In genomic region chr9:88945636-88946333, GRCh38 we compare ENCODE assay signal across 7 cellular contexts. TPM values are rescaled to one million over a fixed set of nuclear protein-coding genes. Genes with fewer than 3 reads are reported as not detected.
"Had no signal": no experiment of that assay in that cellular context is flagged by ENCODE, and none has a peak within 500 bp of the region (broad histone marks: within the 10 kb centered on the region; RNA-seq: fewer than 3 reads in every experiment).

No MANE protein-coding gene starts in this region.

- H3K4me3 Mint-ChIP-seq: GM23338, H9, IgD-negative memory B cell had no signal

- H3K27ac ChIP-seq: HL-60 had no signal

- H3K4me3 ChIP-seq: GM23338 had no signal

- H3K4me1 Mint-ChIP-seq: IgD-negative memory B cell had no signal

- H3K9me3 Mint-ChIP-seq: GM23338 had no signal

- DNase-seq: H9, HCEC 1CT, KBM-7 had no signal

- ATAC-seq: GM23338, HepG2 had no signal

- H3K27ac Mint-ChIP-seq: H9, IgD-negative memory B cell had no signal

RNA-seq across cellular contexts. Expression of gene S1PR3, which starts 45.5 kb away (rescaled TPM):
- polyA plus RNA-seq: HepG2, IgD-negative memory B cell had no signal
